ENCODE assay signal across 14 cellular contexts in the genomic region with DNA sequence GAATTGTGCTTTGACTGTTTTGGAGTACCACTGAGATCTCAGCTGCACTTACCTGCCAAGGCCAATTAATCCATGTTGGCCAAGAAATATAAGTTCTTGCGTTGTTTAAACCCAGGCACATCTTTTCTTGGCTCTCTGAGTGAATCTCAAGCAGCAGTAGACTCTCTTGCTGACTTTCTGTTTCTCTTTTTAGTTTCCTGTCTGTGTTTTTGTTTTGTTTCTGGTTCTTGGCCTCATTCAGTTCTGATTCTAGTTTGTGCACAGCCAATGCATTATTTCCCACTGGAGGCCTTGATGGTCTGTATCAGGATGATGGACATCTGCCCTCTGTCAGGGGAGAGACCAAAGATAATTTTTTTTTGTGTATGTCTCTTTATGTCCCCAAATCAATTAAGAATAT.
"Had no signal": no experiment of that assay in that cellular context is flagged by ENCODE, and none has a peak within 500 bp of the region (broad histone marks: within the 10 kb centered on the region; RNA-seq: fewer than 3 reads in every experiment).

No MANE protein-coding gene starts in this region.

- H3K36me3 Mint-ChIP-seq: naive thymus-derived CD4-positive, alpha-beta T cell; stimulated activated effector memory CD8-positive, alpha-beta T cell treated with anti-CD3 and anti-CD28 coated beads, Interleukin-12 subunit alpha, Interleukin-12 subunit beta, amount 100 ng/mL, for 72 hours had no signal

- H3K4me1 Mint-ChIP-seq: naive thymus-derived CD4-positive, alpha-beta T cell; stimulated activated effector memory CD8-positive, alpha-beta T cell treated with anti-CD3 and anti-CD28 coated beads, Interleukin-12 subunit alpha, Interleukin-12 subunit beta, amount 100 ng/mL, for 72 hours had no signal

- H3K9me3 Mint-ChIP-seq: activated T-helper 1 cell treated with anti-CD3 and anti-CD28 coated beads, Interleukin-12 subunit alpha, Interleukin-12 subunit beta, Interleukin-2, Interleukin-4 antibody, amounts not matched to agents 30 ng/mL and 10 ng/mL and 1 ng/mL, durations not matched to agents 14 hours and 24 hours and 36 hours had no signal

- H3K4me1 ChIP-seq: esophagus muscularis mucosa, heart right ventricle, transverse colon had no signal

- H3K27me3 ChIP-seq: esophagus muscularis mucosa, heart right ventricle, transverse colon had no signal

- ATAC-seq: heart right ventricle; naive thymus-derived CD4-positive, alpha-beta T cell; right cardiac atrium; stimulated activated effector memory CD8-positive, alpha-beta T cell treated with anti-CD3 and anti-CD28 coated beads, Interleukin-12 subunit alpha, Interleukin-12 subunit beta, amount 100 ng/mL, for 72 hours had no signal

- H3K27me3 Mint-ChIP-seq: naive thymus-derived CD4-positive, alpha-beta T cell; progenitor cell of endocrine pancreas had no signal

- H3K9me3 ChIP-seq: esophagus muscularis mucosa, heart right ventricle, transverse colon had no signal

- H3K27ac Mint-ChIP-seq: activated T-helper 1 cell treated with anti-CD3 and anti-CD28 coated beads, Interleukin-12 subunit alpha, Interleukin-12 subunit beta, Interleukin-2, Interleukin-4 antibody, amounts not matched to agents 30 ng/mL and 10 ng/mL and 1 ng/mL, durations not matched to agents 14 hours and 24 hours and 36 hours; naive thymus-derived CD4-positive, alpha-beta T cell; progenitor cell of endocrine pancreas; stimulated activated effector memory CD8-positive, alpha-beta T cell treated with anti-CD3 and anti-CD28 coated beads, Interleukin-12 subunit alpha, Interleukin-12 subunit beta, amount 100 ng/mL, for 72 hours had no signal

- H3K36me3 ChIP-seq: esophagus muscularis mucosa, heart right ventricle, transverse colon had no signal

- H3K4me3 ChIP-seq: esophagus muscularis mucosa, heart right ventricle, transverse colon had no signal

- H3K27ac ChIP-seq: esophagus muscularis mucosa, heart right ventricle, transverse colon, VCaP had no signal

- H3K4me3 Mint-ChIP-seq: activated T-helper 1 cell treated with anti-CD3 and anti-CD28 coated beads, Interleukin-12 subunit alpha, Interleukin-12 subunit beta, Interleukin-2, Interleukin-4 antibody, amounts not matched to agents 30 ng/mL and 10 ng/mL and 1 ng/mL, durations not matched to agents 14 hours and 24 hours and 36 hours; naive thymus-derived CD4-positive, alpha-beta T cell; stimulated activated effector memory CD8-positive, alpha-beta T cell treated with anti-CD3 and anti-CD28 coated beads, Interleukin-12 subunit alpha, Interleukin-12 subunit beta, amount 100 ng/mL, for 72 hours had no signal

- DNase-seq: activated CD4-positive, alpha-beta T cell treated with anti-CD3 and anti-CD28 coated beads for 4 hours; activated naive CD4-positive, alpha-beta T cell; foreskin fibroblast; heart right ventricle; naive thymus-derived CD4-positive, alpha-beta T cell; nucleus accumbens; right cardiac atrium; small intestine; transverse colon had no signal
